In the genomic region with DNA sequence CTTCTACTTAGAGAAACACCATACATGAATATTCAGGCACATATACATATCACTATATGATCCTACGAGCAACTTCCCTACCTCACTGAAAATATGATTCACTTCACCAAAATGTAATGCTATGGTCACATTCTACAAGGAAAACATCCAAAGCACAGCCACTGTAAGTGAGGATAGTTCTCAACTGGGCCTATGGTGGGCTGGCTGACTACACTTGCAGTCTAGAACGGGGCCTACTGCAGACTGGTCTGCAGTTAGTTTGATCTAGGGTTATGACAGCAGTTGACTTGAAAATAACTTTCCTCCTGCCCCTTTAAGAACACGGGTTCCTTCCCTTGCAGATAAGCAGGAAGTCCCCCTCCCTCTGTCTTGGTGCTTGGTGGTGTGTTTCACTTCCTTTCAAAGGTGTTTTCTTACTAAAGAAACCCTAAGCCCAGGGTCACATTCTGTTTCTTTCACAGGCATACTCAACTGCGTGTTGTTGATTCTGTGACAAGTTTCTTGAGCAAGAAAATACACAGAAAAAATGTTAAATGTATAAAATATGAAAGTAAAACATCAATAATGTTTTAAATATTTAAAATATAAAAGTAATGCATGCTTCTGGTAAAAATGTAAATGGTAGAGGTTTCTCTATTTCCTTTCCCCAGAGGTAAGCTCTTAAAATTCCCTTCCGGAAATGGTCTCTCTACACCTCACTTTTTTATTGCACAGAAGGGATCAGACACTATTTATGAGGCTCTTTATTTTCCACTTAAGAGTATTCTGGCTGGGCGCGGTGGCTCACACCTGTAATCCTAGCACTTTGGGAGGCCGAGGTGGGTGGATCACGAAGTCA, we compare ENCODE assay signal across 1 cellular context.
TF ChIP-seq lines count a peak whose summit lies in the region.

No MANE protein-coding gene starts in this region.

TF ChIP-seq in K562, 482 proteins besides CTCF, POLR2A, EP300 and RAD21 (continued from another document and continues in another):
- TF ChIP-seq TEAD4 (IDR thresholded peaks at IDR 0.05; ENCODE audit: low read length) (peak; percentile 17; the same call in 1 of the 2 replicates), TEAD4 (CRISPR knock-in tag; IDR thresholded peaks at IDR 0.05; ENCODE audit: borderline replicate concordance) (no peak), RBM22 (IDR thresholded peaks at IDR 0.05; ENCODE audit: low read depth, low read length, poor library complexity, severe bottlenecking) (no peak), NR2C1 (IDR thresholded peaks at IDR 0.05) (no peak), NR2C1 (tag; IDR thresholded peaks at IDR 0.05) (peak; percentile 21; the same call in 1 of the 2 replicates), GABPA (tag; conservative IDR thresholded peaks at IDR 0.05; ENCODE audit: low read depth) (peak; percentile 74), ETV1 (tag; conservative IDR thresholded peaks at IDR 0.05; ENCODE audit: low read depth) (peak; percentile 82), NCOA2 (IDR thresholded peaks at IDR 0.05; ENCODE audit: partially characterized antibody in 2 of 2) (no peak), ZFP91 (CRISPR knock-in tag; IDR thresholded peaks at IDR 0.05) (peak; percentile 96), POLR2AphosphoS5 (IDR thresholded peaks at IDR 0.05; ENCODE audit: control insufficient read depth, insufficient read depth, low read depth, low read length) (peak; percentile 29; the same call in 1 of the 2 replicates), EP400 (IDR thresholded peaks at IDR 0.05) (no peak), ZNF347 (CRISPR knock-in tag; IDR thresholded peaks at IDR 0.05; ENCODE audit: low read depth) (no peak), POU5F1 (IDR thresholded peaks at IDR 0.05; ENCODE audit: borderline replicate concordance, low read depth, low read length, partially characterized antibody) (no peak), NEUROD1 (IDR thresholded peaks at IDR 0.05; ENCODE audit: borderline replicate concordance, low read depth, low read length, partially characterized antibody) (no peak), POLR2B (IDR thresholded peaks at IDR 0.05; ENCODE audit: low read depth, partially characterized antibody) (peak; percentile 55), MEF2D (tag; conservative IDR thresholded peaks at IDR 0.05; ENCODE audit: low read depth) (0 out of 2 replicates have a peak, but pooled peaks have one; percentile 59), MXI1 (IDR thresholded peaks at IDR 0.05; ENCODE audit: low read depth, low read length) (no peak), JUNB (CRISPR knock-in tag; conservative IDR thresholded peaks at IDR 0.05) (no peak), ZNF143 (CRISPR knock-in tag; IDR thresholded peaks at IDR 0.05) (no peak), ZZZ3 (IDR thresholded peaks at IDR 0.05) (no peak), PRDM10 (IDR thresholded peaks at IDR 0.05; ENCODE audit: partially characterized antibody) (peak; percentile 86), TBP (optimal IDR thresholded peaks at IDR 0.05; ENCODE audit: low read depth, low read length) (peak; percentile 21), RERE (CRISPR knock-in tag; IDR thresholded peaks at IDR 0.05; ENCODE audit: borderline replicate concordance) (no peak), ETV5 (CRISPR knock-in tag; IDR thresholded peaks at IDR 0.05; ENCODE audit: low read depth) (0 out of 2 replicates have a peak, but pooled peaks have one; percentile 29), ELF2 (CRISPR knock-in tag; IDR thresholded peaks at IDR 0.05) (0 out of 2 replicates have a peak, but pooled peaks have one; percentile 11), ATF7 (IDR thresholded peaks at IDR 0.05) (no peak), GABPB1 (CRISPR knock-in tag; IDR thresholded peaks at IDR 0.05) (no peak; the same call in 1 of the 2 replicates), TOE1 (IDR thresholded peaks at IDR 0.05; ENCODE audit: borderline replicate concordance) (peak; percentile 59; the same call in 1 of the 2 replicates), TOE1 (CRISPR knock-in tag; IDR thresholded peaks at IDR 0.05; ENCODE audit: borderline replicate concordance, low read depth) (no peak), FOXA1 (IDR thresholded peaks at IDR 0.05; ENCODE audit: borderline replicate concordance) (no peak), KLF6 (CRISPR knock-in tag; IDR thresholded peaks at IDR 0.05; ENCODE audit: borderline replicate concordance) (no peak), FOXP4 (CRISPR knock-in tag; IDR thresholded peaks at IDR 0.05; ENCODE audit: borderline replicate concordance) (no peak), MBD2 (IDR thresholded peaks at IDR 0.05; ENCODE audit: borderline replicate concordance, low read depth) (0 out of 2 replicates have a peak, but pooled peaks have one; percentile 18), ATF1 (CRISPR knock-in tag; IDR thresholded peaks at IDR 0.05) (no peak), ATF1 (tag; IDR thresholded peaks at IDR 0.05) (no peak), HNRNPLL (IDR thresholded peaks at IDR 0.05; ENCODE audit: low read depth, low read length, poor library complexity, severe bottlenecking) (no peak)
- TF ChIP-seq, protein P1, sequence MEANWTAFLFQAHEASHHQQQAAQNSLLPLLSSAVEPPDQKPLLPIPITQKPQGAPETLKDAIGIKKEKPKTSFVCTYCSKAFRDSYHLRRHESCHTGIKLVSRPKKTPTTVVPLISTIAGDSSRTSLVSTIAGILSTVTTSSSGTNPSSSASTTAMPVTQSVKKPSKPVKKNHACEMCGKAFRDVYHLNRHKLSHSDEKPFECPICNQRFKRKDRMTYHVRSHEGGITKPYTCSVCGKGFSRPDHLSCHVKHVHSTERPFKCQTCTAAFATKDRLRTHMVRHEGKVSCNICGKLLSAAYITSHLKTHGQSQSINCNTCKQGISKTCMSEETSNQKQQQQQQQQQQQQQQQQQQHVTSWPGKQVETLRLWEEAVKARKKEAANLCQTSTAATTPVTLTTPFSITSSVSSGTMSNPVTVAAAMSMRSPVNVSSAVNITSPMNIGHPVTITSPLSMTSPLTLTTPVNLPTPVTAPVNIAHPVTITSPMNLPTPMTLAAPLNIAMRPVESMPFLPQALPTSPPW (CRISPR knock-in tag; IDR thresholded peaks at IDR 0.05): peak; percentile 85
- TF ChIP-seq, protein P2, sequence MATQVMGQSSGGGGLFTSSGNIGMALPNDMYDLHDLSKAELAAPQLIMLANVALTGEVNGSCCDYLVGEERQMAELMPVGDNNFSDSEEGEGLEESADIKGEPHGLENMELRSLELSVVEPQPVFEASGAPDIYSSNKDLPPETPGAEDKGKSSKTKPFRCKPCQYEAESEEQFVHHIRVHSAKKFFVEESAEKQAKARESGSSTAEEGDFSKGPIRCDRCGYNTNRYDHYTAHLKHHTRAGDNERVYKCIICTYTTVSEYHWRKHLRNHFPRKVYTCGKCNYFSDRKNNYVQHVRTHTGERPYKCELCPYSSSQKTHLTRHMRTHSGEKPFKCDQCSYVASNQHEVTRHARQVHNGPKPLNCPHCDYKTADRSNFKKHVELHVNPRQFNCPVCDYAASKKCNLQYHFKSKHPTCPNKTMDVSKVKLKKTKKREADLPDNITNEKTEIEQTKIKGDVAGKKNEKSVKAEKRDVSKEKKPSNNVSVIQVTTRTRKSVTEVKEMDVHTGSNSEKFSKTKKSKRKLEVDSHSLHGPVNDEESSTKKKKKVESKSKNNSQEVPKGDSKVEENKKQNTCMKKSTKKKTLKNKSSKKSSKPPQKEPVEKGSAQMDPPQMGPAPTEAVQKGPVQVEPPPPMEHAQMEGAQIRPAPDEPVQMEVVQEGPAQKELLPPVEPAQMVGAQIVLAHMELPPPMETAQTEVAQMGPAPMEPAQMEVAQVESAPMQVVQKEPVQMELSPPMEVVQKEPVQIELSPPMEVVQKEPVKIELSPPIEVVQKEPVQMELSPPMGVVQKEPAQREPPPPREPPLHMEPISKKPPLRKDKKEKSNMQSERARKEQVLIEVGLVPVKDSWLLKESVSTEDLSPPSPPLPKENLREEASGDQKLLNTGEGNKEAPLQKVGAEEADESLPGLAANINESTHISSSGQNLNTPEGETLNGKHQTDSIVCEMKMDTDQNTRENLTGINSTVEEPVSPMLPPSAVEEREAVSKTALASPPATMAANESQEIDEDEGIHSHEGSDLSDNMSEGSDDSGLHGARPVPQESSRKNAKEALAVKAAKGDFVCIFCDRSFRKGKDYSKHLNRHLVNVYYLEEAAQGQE (CRISPR knock-in tag; IDR thresholded peaks at IDR 0.05; ENCODE audit: low read depth): no peak
- TF ChIP-seq, protein P3, sequence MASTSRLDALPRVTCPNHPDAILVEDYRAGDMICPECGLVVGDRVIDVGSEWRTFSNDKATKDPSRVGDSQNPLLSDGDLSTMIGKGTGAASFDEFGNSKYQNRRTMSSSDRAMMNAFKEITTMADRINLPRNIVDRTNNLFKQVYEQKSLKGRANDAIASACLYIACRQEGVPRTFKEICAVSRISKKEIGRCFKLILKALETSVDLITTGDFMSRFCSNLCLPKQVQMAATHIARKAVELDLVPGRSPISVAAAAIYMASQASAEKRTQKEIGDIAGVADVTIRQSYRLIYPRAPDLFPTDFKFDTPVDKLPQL (IDR thresholded peaks at IDR 0.05; ENCODE audit: extremely low read depth, insufficient read length): no peak
